ENCODE assay signal across 8 cellular contexts in the genomic region with DNA sequence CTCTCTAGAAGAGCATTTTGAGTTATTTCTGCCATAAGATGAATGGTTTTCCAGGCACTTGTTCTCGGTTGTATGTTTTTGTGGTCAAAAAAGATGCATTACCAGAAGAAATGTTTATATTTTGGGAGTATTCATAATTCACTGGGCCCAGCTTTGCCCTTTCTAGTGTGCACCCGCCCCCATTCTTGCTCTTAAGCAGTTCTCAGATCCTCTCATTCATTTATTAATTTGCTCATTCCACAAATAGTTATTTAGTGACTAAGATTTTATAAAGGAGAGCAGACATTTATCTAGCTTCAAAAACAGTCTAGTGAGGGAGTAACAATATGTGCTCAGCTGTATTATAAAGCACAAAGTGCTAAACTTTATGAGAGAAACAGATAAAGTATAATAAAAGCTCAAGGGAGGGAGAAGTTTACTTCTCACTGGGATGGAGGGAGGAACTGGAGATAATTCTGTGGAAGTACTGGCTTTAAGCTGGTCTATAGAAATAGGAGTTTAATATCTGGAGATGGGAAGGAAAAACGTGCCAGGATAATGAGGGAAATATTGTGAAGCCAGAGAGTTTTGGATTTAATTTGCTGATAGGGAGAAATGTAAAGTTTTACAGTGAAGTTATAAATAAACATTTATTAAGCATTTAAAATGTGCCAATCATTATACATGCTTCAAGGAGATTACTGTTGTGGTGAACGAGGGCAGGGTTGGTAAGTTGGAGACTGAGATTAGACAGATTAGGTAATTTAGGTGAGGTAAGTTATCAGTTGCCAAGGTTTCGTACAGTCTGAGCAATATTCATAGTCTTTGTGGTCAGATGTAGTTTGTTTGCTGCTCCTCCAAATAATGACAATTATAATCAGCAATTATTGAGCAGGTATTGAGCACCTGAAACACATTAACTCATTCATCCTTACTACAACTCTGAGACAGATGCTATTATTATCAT. TPM values are rescaled to one million over a fixed set of nuclear protein-coding genes. Genes with fewer than 3 reads are reported as not detected.
DNase-seq lines count a peak whose midpoint lies in the region; ATAC-seq, FAIRE-seq and TF ChIP-seq lines count a peak whose summit lies in the region.

No MANE protein-coding gene starts in this region.

- no peaks in the 10 kb centered on the region for H3K9me3 Mint-ChIP-seq in CD8-positive, alpha-beta memory T cell

- H3K27me3 Mint-ChIP-seq in CD8-positive, alpha-beta memory T cell: no peaks in the 10 kb centered on the region

- CTCF ChIA-PET in CD8-positive, alpha-beta memory T cell (lab: Charles Lee): interaction anchor here (0.9 to 8.2 kb wide), 7 partner anchors 10 to 96 kb away, joined by 3 to 214 read pairs (median 37); no protein-coding TSS in a partner anchor
- CTCF ChIA-PET in PC-3 (lab: Charles Lee): interaction anchor here (0.8 to 1.2 kb wide), 2 partner anchors 11 to 63 kb away, joined by 3 to 6 read pairs; no protein-coding TSS in a partner anchor

- intact Hi-C loops in PC-3 (cut with micrococcal nuclease): loop anchor here (10.0 kb wide), 1 partner anchor 199 kb away; no protein-coding TSS in a partner anchor
- intact Hi-C loops in ovary (cut with DNase I): loop anchor here in 1 of 4 donors (10.0 kb wide), 1 partner anchor 91 kb away; no protein-coding TSS in a partner anchor

- TF ChIP-seq CTCF in PC-3 (conservative IDR thresholded peaks at IDR 0.05; ENCODE audit: low read depth, low read length) (no peak), coronary artery (IDR thresholded peaks at IDR 0.05) (no peak), ovary (IDR thresholded peaks at IDR 0.05) (no peak)

- peak overlapping the region; percentile 60 for H3K27ac ChIP-seq in CD8-positive, alpha-beta memory T cell (ENCODE audit: low read depth, low read length)
- H3K27ac ChIP-seq in PC-3 (ENCODE audit: low read length) (peak overlapping the region; percentile 40), coronary artery (peak overlapping the region; percentile 85 to 86), ovary (peak overlapping the region; percentile 5 to 11)

- no peak overlapping the region; the same call in 1 of the 2 replicates for H3K9ac ChIP-seq in PC-3 (ENCODE audit: low read length)

- H3K27ac Mint-ChIP-seq in CD8-positive, alpha-beta memory T cell: peak overlapping the region; percentile 82 to 97 (median 90)

- peak overlapping the region; percentile 38 to 83 (median 70) for H3K4me3 Mint-ChIP-seq in CD8-positive, alpha-beta memory T cell

- peaks cover 15% of the 10 kb centered on the region for H3F3A ChIP-seq in PC-3 (ENCODE audit: low read length, unreplicated experiment)

- peak overlapping the region; percentile 54 for H3K4me2 ChIP-seq in PC-3 (ENCODE audit: low read length)

- peaks cover 66% of the 10 kb centered on the region for H3K79me2 ChIP-seq in PC-3 (ENCODE audit: low read length)

- peaks cover 72% of the 10 kb centered on the region for H3K4me1 ChIP-seq in CD8-positive, alpha-beta memory T cell (ENCODE audit: insufficient read depth, low read length)
- H3K4me1 ChIP-seq in PC-3 (ENCODE audit: insufficient read depth, low read length) (peaks cover 61% of the 10 kb centered on the region), ovary (ENCODE audit: insufficient read depth) (peaks cover 5% of the 10 kb centered on the region)

- no peak for TF ChIP-seq POLR2A in ovary (IDR thresholded peaks at IDR 0.05)

- H3K36me3 Mint-ChIP-seq in CD8-positive, alpha-beta memory T cell: no peaks in the 10 kb centered on the region

- no peaks in the 10 kb centered on the region for H3K36me3 ChIP-seq in CD8-positive, alpha-beta memory T cell (ENCODE audit: insufficient read depth, low read length)
- H3K36me3 ChIP-seq in PC-3 (ENCODE audit: low read depth, low read length) (no peaks in the 10 kb centered on the region), ovary (no peaks in the 10 kb centered on the region)

- H3K9me3 ChIP-seq in CD8-positive, alpha-beta memory T cell (ENCODE audit: low read length): no peaks in the 10 kb centered on the region
- no peaks in the 10 kb centered on the region for H3K9me3 ChIP-seq in PC-3 (ENCODE audit: low read length)
- no peaks in the 10 kb centered on the region for H3K9me3 ChIP-seq in ovary

- no peak for FAIRE-seq in urothelium cell line (lab: Jason Lieb, UNC)

- peak; percentile 25 for ATAC-seq in PC-3
- ATAC-seq in GM19351 (IDR thresholded peaks at IDR 0.05; ENCODE audit: unreplicated experiment): no peak

- no peak for TF ChIP-seq EP300 in ovary (IDR thresholded peaks at IDR 0.05)

- peak overlapping the region; percentile 44 for H3K4me3 ChIP-seq in CD8-positive, alpha-beta memory T cell (ENCODE audit: low read length)
- no peak overlapping the region for H3K4me3 ChIP-seq in PC-3 (ENCODE audit: low read length)
- peak overlapping the region; percentile 0 for H3K4me3 ChIP-seq in coronary artery
- H3K4me3 ChIP-seq in ovary: no peak overlapping the region

- peak in 1 of 5 donors; percentile 42 for DNase-seq in CD8-positive, alpha-beta memory T cell
- DNase-seq in PC-3 (peak; percentile 60), coronary artery (ENCODE audit: low spot score) (no peak), ovary (no peak), COLO829 (ENCODE audit: low spot score) (no peak), NCI-H345 (lab: John Stamatoyannopoulos, UW) (no peak), urothelium cell line (ENCODE audit: low spot score) (no peak)

- H3K4me1 Mint-ChIP-seq in CD8-positive, alpha-beta memory T cell: peaks cover 70 to 79% (median 78%) of the 10 kb centered on the region in 3 donors

- no peaks in the 10 kb centered on the region for H3K9me2 ChIP-seq in PC-3 (replicated peaks; ENCODE audit: low read length)

- 27 to 31% (median 29%) methylated on average over 5 of the region's 5 CpGs for WGBS in ovary, 3 donors

- no peaks in the 10 kb centered on the region for H4K20me1 ChIP-seq in PC-3 (ENCODE audit: low read length)

- BruUV-seq in PC-3 (replicated peaks; lab: Mats Ljungman, UMichigan): no TSS peak

- H3K27me3 ChIP-seq in CD8-positive, alpha-beta memory T cell (ENCODE audit: insufficient read depth, low read length, poor library complexity, severe bottlenecking): no peaks in the 10 kb centered on the region
- H3K27me3 ChIP-seq in PC-3 (ENCODE audit: low read length): no peaks in the 10 kb centered on the region
- H3K27me3 ChIP-seq in ovary: no peaks in the 10 kb centered on the region

- POLR2A ChIA-PET in CD8-positive, alpha-beta memory T cell (lab: Charles Lee): interaction anchor here (1.1 to 1.3 kb wide), 2 partner anchors 19 to 63 kb away, joined by 4 read pairs; no protein-coding TSS in a partner anchor
- POLR2A ChIA-PET in PC-3 (lab: Charles Lee; ENCODE audit: unreplicated experiment): interaction anchor here (0.6 kb wide), 1 partner anchor 58 kb away, joined by 6 read pairs; no protein-coding TSS in a partner anchor

- no peak overlapping the region for H2AFZ ChIP-seq in PC-3 (ENCODE audit: low read length)

RNA-seq across cellular contexts. Expression of a gene that starts 9.1 kb away (rescaled TPM):
- total RNA-seq in CD8-positive, alpha-beta memory T cell: 100 to 1,000 TPM; 151 to 154 TPM
- 87.6 TPM for polyA plus RNA-seq in CD8-positive, alpha-beta memory T cell
- total RNA-seq in PC-3 (2014; rRNA removed): 103 and 146 TPM in 2 replicates
- total RNA-seq in ovary: 100 to 1,000 TPM; 212 to 331 (median 269) TPM
- 100 to 1,000 TPM in 1 of 2 donors, 10 to 100 TPM in 1; 93.6 to 198 TPM for polyA plus RNA-seq in ovary

Comparison
In these comparisons a context has a peak if more than half of its experiments do, and no peak if none do; other contexts are left out.
1. H3K27ac ChIP-seq: peak in every context shown above with its lines; median percentile 86 in coronary artery; 60 in CD8-positive, alpha-beta memory T cell; 40 in PC-3; 8 in ovary.
2. H3K4me3 ChIP-seq: peak in CD8-positive, alpha-beta memory T cell (single experiment) and coronary artery (single experiment); none in PC-3 (single experiment) and ovary (single experiment).